ENCODE assay signal across 8 cellular contexts in genomic region chr11:110297082-110297725, GRCh38. TPM values are rescaled to one million over a fixed set of nuclear protein-coding genes. Genes with fewer than 3 reads are reported as not detected.
DNase-seq lines count a peak whose midpoint lies in the region; ATAC-seq, FAIRE-seq and TF ChIP-seq lines count a peak whose summit lies in the region.

No MANE protein-coding gene starts in this region.

- peaks cover 39% of the 10 kb centered on the region for H3K79me2 ChIP-seq in fibroblast of lung (ENCODE audit: control insufficient read depth, insufficient read depth, low read length)

- peak overlapping the region; percentile 59 for H3K9ac ChIP-seq in fibroblast of lung (ENCODE audit: insufficient read depth, low read length)
- H3K9ac ChIP-seq in rectal smooth muscle tissue (ENCODE audit: low read length): no peak overlapping the region

- H3K9me3 ChIP-seq in RWPE2 (ENCODE audit: severe bottlenecking): no peaks in the 10 kb centered on the region
- H3K9me3 ChIP-seq in fibroblast of lung (ENCODE audit: control insufficient read depth, insufficient read depth, low read depth, low read length): no peaks in the 10 kb centered on the region

- H3K4me3 ChIP-seq in RWPE2 (ENCODE audit: severe bottlenecking): peak overlapping the region; percentile 82
- H3K4me3 ChIP-seq in fibroblast of lung (replicated peaks in 1 of 4; ENCODE audit: control extremely low read depth in 1 of 4, insufficient read depth in 1 of 4, low read depth in 3 of 4, low read length in 4 of 4): peak overlapping the region; percentile 41 to 98 (median 54)
- peak overlapping the region; percentile 63 for H3K4me3 ChIP-seq in rectal smooth muscle tissue (ENCODE audit: low read length)

- ATAC-seq in RWPE2 (ENCODE audit: low read depth): peak; percentile 28; the same call in 2 of the 3 replicates

- H3K4me1 ChIP-seq in RWPE2 (ENCODE audit: insufficient read depth, poor library complexity, severe bottlenecking) (peaks cover 38% of the 10 kb centered on the region), fibroblast of lung (ENCODE audit: control insufficient read depth, extremely low read depth, insufficient read depth, low read length) (peaks cover 4% of the 10 kb centered on the region), rectal smooth muscle tissue (ENCODE audit: control insufficient read depth, insufficient read depth, low read length) (peaks cover 2% of the 10 kb centered on the region)

- TF ChIP-seq CTCF in RWPE2 (IDR thresholded peaks at IDR 0.05; ENCODE audit: poor library complexity, severe bottlenecking): no peak
- no peak for TF ChIP-seq CTCF in fibroblast of lung (conservative IDR thresholded peaks at IDR 0.05 in 1 of 2, IDR thresholded peaks at IDR 0.05 in 1 of 2; ENCODE audit: low read depth in 1 of 2, low read length in 2 of 2)

- H3K36me3 ChIP-seq in RWPE2 (ENCODE audit: low read depth): no peaks in the 10 kb centered on the region
- H3K36me3 ChIP-seq in fibroblast of lung (ENCODE audit: control insufficient read depth, insufficient read depth, low read length): no peaks in the 10 kb centered on the region
- no peaks in the 10 kb centered on the region for H3K36me3 ChIP-seq in rectal smooth muscle tissue (ENCODE audit: control insufficient read depth, insufficient read depth, low read length)

- H3K27me3 ChIP-seq in RWPE2 (ENCODE audit: insufficient read depth, poor library complexity, severe bottlenecking) (no peaks in the 10 kb centered on the region), fibroblast of lung (ENCODE audit: control insufficient read depth, insufficient read depth, low read length) (no peaks in the 10 kb centered on the region), rectal smooth muscle tissue (ENCODE audit: control insufficient read depth, insufficient read depth, low read length) (no peaks in the 10 kb centered on the region)

- peak overlapping the region; percentile 82 for H3K4me2 ChIP-seq in fibroblast of lung (ENCODE audit: extremely low read depth, insufficient read depth, low read length)

- H2AFZ ChIP-seq in fibroblast of lung (ENCODE audit: low read length): peak overlapping the region; percentile 70

- FAIRE-seq in GM19239 (lab: Jason Lieb, UNC): peak; percentile 8

- DNase-seq in GM19239 (ENCODE audit: insufficient read length, low spot score) (no peak), RWPE2 (ENCODE audit: low spot score) (no peak), fibroblast of lung (ENCODE audit: low read depth in 2 of 2) (peak; percentile 12 to 40), KG1 (lab: John Stamatoyannopoulos, UW) (no peak), COLO829 (ENCODE audit: low spot score) (no peak), HUDEP-2 (lab: John Stamatoyannopoulos, UW; ENCODE audit: unreplicated experiment in 76 of 76) (no peak)
- no peak for DNase-seq in stimulated activated CD8-positive, alpha-beta memory T cell treated with anti-CD3 and anti-CD28 coated beads, Interleukin-4, amount 100 ng/mL, for 48 hours

- H3K27ac ChIP-seq in RWPE2 (ENCODE audit: poor library complexity, severe bottlenecking) (peak overlapping the region; percentile 89), fibroblast of lung (ENCODE audit: insufficient read depth, low read length) (peak overlapping the region; percentile 39), rectal smooth muscle tissue (ENCODE audit: low read depth, low read length) (peak overlapping the region; percentile 96)

- H4K20me1 ChIP-seq in fibroblast of lung (ENCODE audit: control insufficient read depth, extremely low read depth, insufficient read depth, low read length): no peaks in the 10 kb centered on the region

RNA-seq across cellular contexts. Expression of gene RDX, which starts 0.8 kb away (rescaled TPM):
- 52.7 and 56.5 TPM in 2 replicates for total RNA-seq in fibroblast of lung
- 87.0 and 93.1 TPM in 2 replicates for polyA plus RNA-seq in fibroblast of lung
- 48.6 and 52.8 TPM in 2 replicates for polyA plus RNA-seq in fibroblast of lung (2012)
- polyA minus RNA-seq in fibroblast of lung (ENCODE audit: low replicate concordance): 7.2 and 8.1 TPM in 2 replicates

Comparison
In these comparisons a context has a peak if more than half of its experiments do, and no peak if none do; other contexts are left out.
1. DNase-seq: peak in fibroblast of lung (2 of 2); none in GM19239 (single experiment), RWPE2 (single experiment), KG1 (single experiment), stimulated activated CD8-positive, alpha-beta memory T cell treated with anti-CD3 and anti-CD28 coated beads, Interleukin-4, amount 100 ng/mL, for 48 hours (single experiment), COLO829 (single experiment) and HUDEP-2 (0 of 76).
2. H3K27ac ChIP-seq: peak in every context shown above with its lines; median percentile 96 in rectal smooth muscle tissue; 89 in RWPE2; 39 in fibroblast of lung.
3. Peak in every context shown above with its lines, with median percentiles within 50 percentile points of each other: H3K4me3 ChIP-seq.